12 cellular contexts compared by ENCODE assay signal in the genomic region with DNA sequence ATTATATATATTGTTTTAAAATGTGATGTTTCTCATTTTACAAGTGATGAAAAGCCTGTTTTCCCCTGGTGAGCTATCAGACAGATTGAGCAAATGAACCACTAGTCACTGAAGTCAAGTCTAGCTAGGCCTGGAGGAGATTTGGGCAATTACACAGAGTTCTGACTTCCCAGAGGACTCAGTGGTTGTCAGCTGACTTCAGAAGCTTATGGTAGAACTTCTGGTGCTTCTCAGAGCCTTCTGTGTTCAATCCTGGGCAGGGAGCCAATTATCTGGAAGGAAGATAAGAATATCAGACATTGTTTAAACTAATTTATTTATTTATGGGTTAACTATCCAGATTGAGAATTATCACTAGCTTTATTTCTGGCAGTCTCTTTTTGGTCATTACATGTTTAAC. TPM values are rescaled to one million over a fixed set of nuclear protein-coding genes. Genes with fewer than 3 reads are reported as not detected.
DNase-seq lines count a peak whose midpoint lies in the region; ATAC-seq and TF ChIP-seq lines count a peak whose summit lies in the region.
"Had no signal": no experiment of that assay in that cellular context is flagged by ENCODE, and none has a peak within 500 bp of the region (broad histone marks: within the 10 kb centered on the region; RNA-seq: fewer than 3 reads in every experiment).

No MANE protein-coding gene starts in this region.

- no peak overlapping the region for H3K4me3 Mint-ChIP-seq in neural progenitor cell
- H3K4me3 Mint-ChIP-seq: activated CD8-positive, alpha-beta T cell treated with anti-CD3 and anti-CD28 coated beads, Interleukin-2, amount 10 ng/mL, durations not matched to agents 7 days and 5 days; activated T-helper 1 cell treated with anti-CD3 and anti-CD28 coated beads, Interleukin-12 subunit alpha, Interleukin-12 subunit beta, Interleukin-2, Interleukin-4 antibody, amounts not matched to agents 30 ng/mL and 10 ng/mL and 1 ng/mL, durations not matched to agents 14 hours and 24 hours and 36 hours; stimulated activated memory B cell treated with anti-CD40 and anti-IgM and Interleukin-4, amounts not matched to agents 10 μg/mL and 1 μg/mL and 100 μg/mL, for 72 hours had no signal

- peak in 3 of 4 donors; percentile 67 to 93 (median 70) for ATAC-seq in heart left ventricle
- no peak for ATAC-seq in Right ventricle myocardium superior (ENCODE audit: poor library complexity)
- ATAC-seq in thoracic aorta (ENCODE audit: insufficient number of reproducible peaks, low FRiP score, low read depth), result peak; percentile 62
- ATAC-seq: activated CD8-positive, alpha-beta T cell treated with anti-CD3 and anti-CD28 coated beads, Interleukin-2, amount 10 ng/mL, durations not matched to agents 7 days and 5 days; stimulated activated memory B cell treated with anti-CD40 and anti-IgM and Interleukin-4, amounts not matched to agents 10 μg/mL and 1 μg/mL and 100 μg/mL, for 72 hours had no signal

- H3K9ac ChIP-seq in neural progenitor cell, result no peak overlapping the region

- H3K4me3 ChIP-seq in heart left ventricle (no peak overlapping the region), fibroblast of villous mesenchyme (ENCODE audit: low read depth, low read length) (no peak overlapping the region), thoracic aorta (no peak overlapping the region), neural progenitor cell (no peak overlapping the region)
- H3K4me3 ChIP-seq: HAP-1 had no signal

- intact Hi-C loops in heart left ventricle (cut with DNase I) (loop anchor here in 1 of 10 donors (10.0 kb wide), 1 partner anchor 817 kb away; no protein-coding TSS in a partner anchor), Right ventricle myocardium superior (cut with DNase I) (no loop called here)

- H3K36me3 ChIP-seq in heart left ventricle (no peaks in the 10 kb centered on the region), thoracic aorta (no peaks in the 10 kb centered on the region), neural progenitor cell (no peaks in the 10 kb centered on the region)
- H3K36me3 ChIP-seq: HAP-1 had no signal

- H3K79me2 ChIP-seq in neural progenitor cell (ENCODE audit: low read depth), result no peaks in the 10 kb centered on the region

- no peak for TF ChIP-seq POLR2A in heart left ventricle (IDR thresholded peaks at IDR 0.05)

- no peaks in the 10 kb centered on the region for H3K9me3 Mint-ChIP-seq in neural progenitor cell
- H3K9me3 Mint-ChIP-seq: activated T-helper 1 cell treated with anti-CD3 and anti-CD28 coated beads, Interleukin-12 subunit alpha, Interleukin-12 subunit beta, Interleukin-2, Interleukin-4 antibody, amounts not matched to agents 30 ng/mL and 10 ng/mL and 1 ng/mL, durations not matched to agents 14 hours and 24 hours and 36 hours had no signal

- in situ Hi-C loops in SK-MEL-5 (cut with HindIII; ENCODE audit: low pct_unique_long_range_greater_than_20kb, low sequenced_read_pairs), result no loop called here

- TF ChIP-seq CTCF in heart left ventricle (IDR thresholded peaks at IDR 0.05) (no peak), fibroblast of villous mesenchyme (IDR thresholded peaks at IDR 0.05; ENCODE audit: insufficient read depth, low read depth, low read length) (no peak), thoracic aorta (IDR thresholded peaks at IDR 0.05) (no peak), neural progenitor cell (IDR thresholded peaks at IDR 0.05) (no peak)

- H3K4me1 Mint-ChIP-seq in neural progenitor cell, result peaks cover 3% of the 10 kb centered on the region
- H3K4me1 Mint-ChIP-seq: stimulated activated memory B cell treated with anti-CD40 and anti-IgM and Interleukin-4, amounts not matched to agents 10 μg/mL and 1 μg/mL and 100 μg/mL, for 72 hours had no signal

- H3K27me3 ChIP-seq in heart left ventricle (no peaks in the 10 kb centered on the region), thoracic aorta (replicated peaks; ENCODE audit: insufficient read depth) (no peaks in the 10 kb centered on the region), neural progenitor cell (no peaks in the 10 kb centered on the region)

- H3K36me3 Mint-ChIP-seq in neural progenitor cell, result no peaks in the 10 kb centered on the region
- H3K36me3 Mint-ChIP-seq: stimulated activated memory B cell treated with anti-CD40 and anti-IgM and Interleukin-4, amounts not matched to agents 10 μg/mL and 1 μg/mL and 100 μg/mL, for 72 hours had no signal

- no peak overlapping the region for H3K27ac Mint-ChIP-seq in neural progenitor cell
- H3K27ac Mint-ChIP-seq: activated CD8-positive, alpha-beta T cell treated with anti-CD3 and anti-CD28 coated beads, Interleukin-2, amount 10 ng/mL, durations not matched to agents 7 days and 5 days; activated T-helper 1 cell treated with anti-CD3 and anti-CD28 coated beads, Interleukin-12 subunit alpha, Interleukin-12 subunit beta, Interleukin-2, Interleukin-4 antibody, amounts not matched to agents 30 ng/mL and 10 ng/mL and 1 ng/mL, durations not matched to agents 14 hours and 24 hours and 36 hours; stimulated activated memory B cell treated with anti-CD40 and anti-IgM and Interleukin-4, amounts not matched to agents 10 μg/mL and 1 μg/mL and 100 μg/mL, for 72 hours had no signal

- H3K9me3 ChIP-seq in heart left ventricle, result no peaks in the 10 kb centered on the region
- no peaks in the 10 kb centered on the region for H3K9me3 ChIP-seq in thoracic aorta
- H3K9me3 ChIP-seq in neural progenitor cell (ENCODE audit: low read depth), result no peaks in the 10 kb centered on the region
- H3K9me3 ChIP-seq: HAP-1 had no signal

- DNase-seq in heart left ventricle (peak in 1 of 5 donors; percentile 26), Right ventricle myocardium superior (no peak), SK-MEL-5 (ENCODE audit: low read depth, low spot score) (peak; percentile 97), fibroblast of villous mesenchyme (ENCODE audit: low read depth) (peak; percentile 30), thoracic aorta (ENCODE audit: low spot score) (no peak), neural progenitor cell (ENCODE audit: low spot score) (no peak), GM19238 (ENCODE audit: insufficient read length, low spot score) (no peak)
- no peak for DNase-seq in NK-92 treated with Interleukin-12 subunit alpha and Interleukin-12 subunit beta, amount 100 ng/mL, for 24 hours (lab: John Stamatoyannopoulos, UW)
- DNase-seq: activated CD8-positive, alpha-beta T cell treated with anti-CD3 and anti-CD28 coated beads, Interleukin-2, amount 10 ng/mL, durations not matched to agents 7 days and 5 days had no signal

- H3F3A ChIP-seq in neural progenitor cell (ENCODE audit: low read depth), result no peaks in the 10 kb centered on the region

- no peaks in the 10 kb centered on the region for H3K27me3 Mint-ChIP-seq in neural progenitor cell (ENCODE audit: insufficient read depth, low read depth)
- H3K27me3 Mint-ChIP-seq: stimulated activated memory B cell treated with anti-CD40 and anti-IgM and Interleukin-4, amounts not matched to agents 10 μg/mL and 1 μg/mL and 100 μg/mL, for 72 hours had no signal

- H2AFZ ChIP-seq in neural progenitor cell (replicated peaks), result no peak overlapping the region

- H3K4me1 ChIP-seq in heart left ventricle (peaks cover 0 to 12% (median 2%) of the 10 kb centered on the region in 12 donors), thoracic aorta (ENCODE audit: control insufficient read depth in 1 of 2, low read depth in 2 of 2) (peaks cover 15 to 21% of the 10 kb centered on the region in 2 donors), neural progenitor cell (peaks cover 5% of the 10 kb centered on the region)
- H3K4me1 ChIP-seq: HAP-1 had no signal

- H3K4me2 ChIP-seq in neural progenitor cell, result no peak overlapping the region

- H3K27ac ChIP-seq in heart left ventricle (peak overlapping the region in 2 of 12 donors; percentile 7 to 11), thoracic aorta (peak overlapping the region; percentile 54 to 73), neural progenitor cell (no peak overlapping the region)

- no peaks in the 10 kb centered on the region for H4K20me1 ChIP-seq in neural progenitor cell (ENCODE audit: low read depth)

RNA-seq across cellular contexts. Expression of a gene that starts 37.7 kb away (rescaled TPM):
- total RNA-seq in heart left ventricle (1 to 10 TPM in 8 of 9 donors, under 1 TPM in 1; 0.63 to 8.5 (median 4.5) TPM), Right ventricle myocardium superior (2.2 TPM), fibroblast of villous mesenchyme (13.4 and 16.4 TPM in 2 replicates), thoracic aorta (10 to 100 TPM; 12.9 to 21.0 TPM), neural progenitor cell (ENCODE audit: low replicate concordance) (7.3 and 11.5 TPM in 2 replicates)
- polyA plus RNA-seq in heart left ventricle, result 1 to 10 TPM in 1 of 2 donors, under 1 TPM in 1; 0.23 to 1.3 TPM
- 1.7 and 2.9 TPM in 2 replicates for total RNA-seq in SK-MEL-5 (2014; rRNA removed; shearing (Covaris generic))
- polyA plus RNA-seq in SK-MEL-5 (2015; cell fraction: cytosol; rRNA removed), result 1.8 and 2.0 TPM in 2 replicates
- polyA plus RNA-seq in SK-MEL-5 (2015; cell fraction: nucleus; rRNA removed), result 0.33 and 1.4 TPM in 2 replicates
- total RNA-seq: activated T-helper 1 cell treated with anti-CD3 and anti-CD28 coated beads, Interleukin-12 subunit alpha, Interleukin-12 subunit beta, Interleukin-2, Interleukin-4 antibody, amounts not matched to agents 30 ng/mL and 10 ng/mL and 1 ng/mL, durations not matched to agents 14 hours and 24 hours and 36 hours had no signal

Comparison
In these comparisons a context has a peak if more than half of its experiments do, and no peak if none do; other contexts are left out.
1. DNase-seq: peak in SK-MEL-5 (single experiment) and fibroblast of villous mesenchyme (single experiment); none in Right ventricle myocardium superior (single experiment), thoracic aorta (single experiment), NK-92 treated with Interleukin-12 subunit alpha and Interleukin-12 subunit beta, amount 100 ng/mL, for 24 hours (single experiment), neural progenitor cell (single experiment) and GM19238 (single experiment).